In the genomic region with DNA sequence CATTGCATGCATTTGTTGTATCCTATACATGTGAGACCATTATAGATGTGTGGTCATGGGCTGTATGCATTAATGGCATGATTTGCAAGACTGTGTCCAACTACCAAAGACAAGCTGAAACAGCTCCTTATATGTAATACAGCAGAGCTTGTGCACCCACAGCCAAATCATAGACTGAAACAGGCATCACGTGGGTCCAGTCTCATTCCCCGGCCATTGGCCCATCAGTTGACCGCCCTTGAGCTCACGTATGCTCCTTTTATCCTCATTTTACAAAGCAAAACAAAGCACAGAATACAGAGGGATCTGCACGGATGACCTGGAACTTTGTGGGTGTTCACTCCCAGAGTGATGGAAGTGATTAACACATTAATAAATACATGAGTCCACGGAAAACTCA, we compare ENCODE assay signal across 17 cellular contexts.
"Had no signal": no experiment of that assay in that cellular context is flagged by ENCODE, and none has a peak within 500 bp of the region (broad histone marks: within the 10 kb centered on the region; RNA-seq: fewer than 3 reads in every experiment).

No MANE protein-coding gene starts in this region.

- H3K9me3 Mint-ChIP-seq: effector memory CD8-positive, alpha-beta T cell; naive thymus-derived CD8-positive, alpha-beta T cell had no signal

- H3K4me3 ChIP-seq: heart left ventricle, mucosa of descending colon, prostate gland, right lobe of liver, skin epidermis, tibial artery had no signal

- H3K9ac ChIP-seq: parathyroid adenoma had no signal

- H2AFZ ChIP-seq: parathyroid adenoma had no signal

- H3K4me1 ChIP-seq: right lobe of liver had no signal

- DNase-seq: effector memory CD8-positive, alpha-beta T cell; foreskin melanocyte; hypothalamus; kidney glomerular epithelial cell; mammary epithelial cell; mucosa of descending colon; naive thymus-derived CD8-positive, alpha-beta T cell; occipital lobe; retina; stimulated activated naive CD8-positive, alpha-beta T cell treated with anti-CD3 and anti-CD28 coated beads, Interleukin-15, Interleukin-2, amounts not matched to agents 100 U/mL and 50 U/mL, for 24 hours; tibial artery had no signal

- H3K4me3 Mint-ChIP-seq: effector memory CD8-positive, alpha-beta T cell; naive thymus-derived CD8-positive, alpha-beta T cell had no signal

- H3K9me3 ChIP-seq: heart left ventricle, mucosa of descending colon, prostate gland, right lobe of liver, tibial artery had no signal

- H3K36me3 Mint-ChIP-seq: naive thymus-derived CD8-positive, alpha-beta T cell had no signal

- H3K36me3 ChIP-seq: heart left ventricle, prostate gland, right lobe of liver, tibial artery had no signal

- H3K27me3 ChIP-seq: right lobe of liver, tibial artery had no signal

- H3K27ac Mint-ChIP-seq: naive thymus-derived CD8-positive, alpha-beta T cell had no signal

- H3K27ac ChIP-seq: parathyroid adenoma, right lobe of liver, skin epidermis, tibial artery had no signal

- ATAC-seq: effector memory CD8-positive, alpha-beta T cell; heart left ventricle; left lobe of liver; mucosa of descending colon; naive thymus-derived CD8-positive, alpha-beta T cell; right lobe of liver; stimulated activated naive CD8-positive, alpha-beta T cell treated with anti-CD3 and anti-CD28 coated beads, Interleukin-15, Interleukin-2, amounts not matched to agents 100 U/mL and 50 U/mL, for 24 hours had no signal
